ENCODE assay signal across 21 cellular contexts in genomic region chr3:170560296-170560695, GRCh38. TPM values are rescaled to one million over a fixed set of nuclear protein-coding genes. Genes with fewer than 3 reads are reported as not detected.
"Had no signal": no experiment of that assay in that cellular context is flagged by ENCODE, and none has a peak within 500 bp of the region (broad histone marks: within the 10 kb centered on the region; RNA-seq: fewer than 3 reads in every experiment).

No MANE protein-coding gene starts in this region.

- H3K9me3 Mint-ChIP-seq: activated CD4-positive, alpha-beta memory T cell treated with anti-CD3 and anti-CD28 coated beads for 36 hours; activated CD4-positive, alpha-beta T cell treated with anti-CD3 and anti-CD28 coated beads, Interleukin-2, amount 10 ng/mL, durations not matched to agents 7 days and 5 days; activated T-cell treated with anti-CD3 and anti-CD28 coated beads, Interleukin-2, amount 50 U/mL, for 4 hours; T-cell had no signal

- H3K4me3 Mint-ChIP-seq: activated CD4-positive, alpha-beta memory T cell treated with anti-CD3 and anti-CD28 coated beads for 36 hours; activated CD4-positive, alpha-beta T cell treated with anti-CD3 and anti-CD28 coated beads, Interleukin-2, amount 10 ng/mL, durations not matched to agents 7 days and 5 days; activated naive CD8-positive, alpha-beta T cell; activated T-cell treated with anti-CD3 and anti-CD28 coated beads, Interleukin-2, amount 50 U/mL, for 4 hours; T-cell had no signal

- H3K36me3 Mint-ChIP-seq: activated CD4-positive, alpha-beta memory T cell treated with anti-CD3 and anti-CD28 coated beads for 36 hours; activated naive CD8-positive, alpha-beta T cell; T-cell had no signal

- H3K27ac Mint-ChIP-seq: activated CD4-positive, alpha-beta memory T cell treated with anti-CD3 and anti-CD28 coated beads for 36 hours; activated CD4-positive, alpha-beta T cell treated with anti-CD3 and anti-CD28 coated beads, Interleukin-2, amount 10 ng/mL, durations not matched to agents 7 days and 5 days; activated naive CD8-positive, alpha-beta T cell; T-cell had no signal

- ATAC-seq: activated T-cell treated with anti-CD3 and anti-CD28 coated beads, Interleukin-2, amount 50 U/mL, for 4 hours; Right ventricle myocardium inferior; T-cell had no signal

- H3K4me3 ChIP-seq: cardiac muscle cell, SK-N-MC had no signal

- DNase-seq: activated CD4-positive, alpha-beta memory T cell treated with anti-CD3 and anti-CD28 coated beads for 36 hours; activated CD4-positive, alpha-beta T cell treated with anti-CD3 and anti-CD28 coated beads, Interleukin-2, amount 10 ng/mL, durations not matched to agents 7 days and 5 days; activated CD4-positive, CD25-positive, alpha-beta regulatory T cell; activated CD8-positive, alpha-beta memory T cell treated with anti-CD3 and anti-CD28 coated beads for 24 hours; activated effector memory CD4-positive, alpha-beta T cell treated with anti-CD3 and anti-CD28 coated beads, Interleukin-2, amount 50 U/mL, for 16 hours; activated naive CD4-positive, alpha-beta T cell treated with Interleukin-2 at 50 U/mL for 16 hours; activated T-cell treated with anti-CD3 and anti-CD28 coated beads, Interleukin-2, amount 50 U/mL, for 4 hours; brain microvascular endothelial cell; cerebellar nuclear complex; MM.1S; NCI-H1092 treated with DMSO at 0.1 percent for 48 hours; NCI-H1417 treated with DMSO at 0.1 percent for 48 hours; NCI-H1694; NCI-H2029 treated with DMSO at 0.1 percent for 48 hours; RPMI8226; T-cell; T1000 had no signal

RNA-seq across cellular contexts. Expression of gene SLC7A14, which starts 25.6 kb away (rescaled TPM):
- total RNA-seq: activated CD4-positive, alpha-beta memory T cell treated with anti-CD3 and anti-CD28 coated beads for 36 hours; activated CD4-positive, alpha-beta T cell treated with anti-CD3 and anti-CD28 coated beads, Interleukin-2, amount 10 ng/mL, durations not matched to agents 7 days and 5 days; activated T-cell treated with anti-CD3 and anti-CD28 coated beads, Interleukin-2, amount 50 U/mL, for 4 hours; cardiac muscle cell; Right ventricle myocardium inferior; T-cell had no signal
